Comparison of ENCODE assay signal across 30 cellular contexts in the genomic region with DNA sequence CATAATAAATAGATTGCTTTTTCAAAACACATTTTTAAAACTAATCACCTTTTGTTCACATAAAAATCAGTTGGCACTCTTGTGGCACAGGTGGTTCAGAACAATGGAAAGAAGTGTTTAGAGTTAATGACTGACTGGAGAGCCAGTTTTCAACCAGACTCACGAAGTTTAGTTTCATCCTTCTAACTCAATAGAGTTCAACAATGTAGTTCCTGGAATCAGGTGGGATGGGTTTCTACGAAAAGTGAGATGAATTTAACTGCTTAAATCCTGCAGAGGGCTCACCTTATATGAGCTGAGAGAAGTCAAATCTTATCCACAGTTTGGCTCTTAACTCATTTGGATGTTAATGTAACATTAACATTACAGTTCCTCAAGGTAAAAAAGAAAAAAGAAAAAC.
A peak's percentile ranks its signal among the peaks of the same experiment; 100 is the strongest.
DNase-seq lines count a peak whose midpoint lies in the region; ATAC-seq and TF ChIP-seq lines count a peak whose summit lies in the region.
"Had no signal": no experiment of that assay in that cellular context is flagged by ENCODE, and none has a peak within 500 bp of the region (broad histone marks: within the 10 kb centered on the region; RNA-seq: fewer than 3 reads in every experiment).

No MANE protein-coding gene starts in this region.

- H3K36me3 Mint-ChIP-seq in activated CD8-positive, alpha-beta memory T cell treated with anti-CD3 and anti-CD28 coated beads, Interleukin-2, amount 10 ng/mL, durations not matched to agents 7 days and 5 days: peaks cover 15% of the 10 kb centered on the region
- H3K36me3 Mint-ChIP-seq in activated CD8-positive, alpha-beta T cell treated with anti-CD3 and anti-CD28 coated beads, Interleukin-2, amount 10 ng/mL, durations not matched to agents 7 days and 5 days (ENCODE audit: low read depth): peaks cover 23% of the 10 kb centered on the region
- H3K36me3 Mint-ChIP-seq: CD4-positive, alpha-beta memory T cell had no signal

- H3K27ac Mint-ChIP-seq in activated CD8-positive, alpha-beta memory T cell treated with anti-CD3 and anti-CD28 coated beads, Interleukin-2, amount 10 ng/mL, durations not matched to agents 7 days and 5 days: peak overlapping the region; percentile 54
- H3K27ac Mint-ChIP-seq in activated CD8-positive, alpha-beta T cell treated with anti-CD3 and anti-CD28 coated beads, Interleukin-2, amount 10 ng/mL, durations not matched to agents 7 days and 5 days: peak overlapping the region; percentile 32
- H3K27ac Mint-ChIP-seq: B cell; CD4-positive, alpha-beta memory T cell had no signal

- no peak overlapping the region for H3K4me3 Mint-ChIP-seq in activated CD8-positive, alpha-beta memory T cell treated with anti-CD3 and anti-CD28 coated beads, Interleukin-2, amount 10 ng/mL, durations not matched to agents 7 days and 5 days
- H3K4me3 Mint-ChIP-seq in activated CD8-positive, alpha-beta T cell treated with anti-CD3 and anti-CD28 coated beads, Interleukin-2, amount 10 ng/mL, durations not matched to agents 7 days and 5 days: no peak overlapping the region
- H3K4me3 Mint-ChIP-seq: B cell; CD4-positive, alpha-beta memory T cell had no signal

- DNase-seq in activated CD8-positive, alpha-beta memory T cell treated with anti-CD3 and anti-CD28 coated beads, Interleukin-2, amount 10 ng/mL, durations not matched to agents 7 days and 5 days: no peak
- DNase-seq in activated CD8-positive, alpha-beta memory T cell treated with anti-CD3 and anti-CD28 coated beads, Interleukin-2, amount 50 U/mL, for 48 hours: no peak
- peak; percentile 26 for DNase-seq in activated CD8-positive, alpha-beta T cell treated with anti-CD3 and anti-CD28 coated beads, Interleukin-2, amount 10 ng/mL, durations not matched to agents 7 days and 5 days
- no peak for DNase-seq in osteoblast (ENCODE audit: insufficient read length, low spot score, missing footprints)
- DNase-seq in coronary artery (ENCODE audit: low spot score): no peak
- DNase-seq: activated CD4-positive, alpha-beta T cell treated with anti-CD3 and anti-CD28 coated beads, Interleukin-2, amount 50 U/mL, for 1 hour; activated effector memory CD4-positive, alpha-beta T cell treated with Interleukin-2 at 50 U/mL for 16 hours; caudate nucleus; CD4-positive, alpha-beta memory T cell; cortex of kidney; effector memory CD4-positive, alpha-beta T cell; EL; erythroblast; GM23248; IMR-90; left ventricle myocardium inferior; naive thymus-derived CD4-positive, alpha-beta T cell; NCI-H1694; NCI-H446; NCI-H748 treated with DMSO at 0.1 percent for 48 hours; psoas muscle; Right ventricle myocardium superior; sigmoid colon; stimulated activated CD4-positive, alpha-beta T cell treated with anti-CD3 and anti-CD28 coated beads, Interleukin-4, amount 100 ng/mL, for 1 hour; transverse colon had no signal

- TF ChIP-seq CTCF in osteoblast (IDR thresholded peaks at IDR 0.05; ENCODE audit: extremely low read depth, low read depth, low read length) (no peak), coronary artery (IDR thresholded peaks at IDR 0.05) (no peak)

- H3K79me2 ChIP-seq in osteoblast (ENCODE audit: insufficient read depth, low read length): peaks cover 57% of the 10 kb centered on the region

- H3K9me3 ChIP-seq in osteoblast (ENCODE audit: low read depth, low read length): no peaks in the 10 kb centered on the region
- H3K9me3 ChIP-seq: left ventricle myocardium inferior, psoas muscle, sigmoid colon, transverse colon had no signal

- CTCF ChIA-PET in activated CD8-positive, alpha-beta memory T cell treated with anti-CD3 and anti-CD28 coated beads, Interleukin-2, amount 10 ng/mL, durations not matched to agents 7 days and 5 days (lab: Charles Lee): interaction anchor here (1.2 to 2.0 kb wide), 3 partner anchors 10 to 136 kb away, joined by 3 to 13 read pairs (median 3); no protein-coding TSS in a partner anchor
- CTCF ChIA-PET in activated CD8-positive, alpha-beta T cell treated with anti-CD3 and anti-CD28 coated beads, Interleukin-2, amount 10 ng/mL, durations not matched to agents 7 days and 5 days (lab: Charles Lee): interaction anchor here (1.0 to 2.6 kb wide), 8 partner anchors 9 to 188 kb away, joined by 3 to 18 read pairs (median 4); no protein-coding TSS in a partner anchor

- no peak overlapping the region for H3K4me3 ChIP-seq in osteoblast (ENCODE audit: insufficient read depth, low read length)
- H3K4me3 ChIP-seq in coronary artery: no peak overlapping the region
- H3K4me3 ChIP-seq: GM23248, left ventricle myocardium inferior, psoas muscle, sigmoid colon, transverse colon had no signal

- H4K20me1 ChIP-seq in osteoblast (ENCODE audit: insufficient read depth, low read length): no peaks in the 10 kb centered on the region

- ATAC-seq in activated CD8-positive, alpha-beta memory T cell treated with anti-CD3 and anti-CD28 coated beads, Interleukin-2, amount 10 ng/mL, durations not matched to agents 7 days and 5 days: peak; percentile 47
- ATAC-seq in GM18909 (IDR thresholded peaks at IDR 0.05; ENCODE audit: poor library complexity, unreplicated experiment) (peak; percentile 42), GM19023 (IDR thresholded peaks at IDR 0.05; ENCODE audit: unreplicated experiment) (no peak), GM21381 (IDR thresholded peaks at IDR 0.05; ENCODE audit: unreplicated experiment) (no peak)
- ATAC-seq in activated CD8-positive, alpha-beta T cell treated with anti-CD3 and anti-CD28 coated beads, Interleukin-2, amount 10 ng/mL, durations not matched to agents 7 days and 5 days: peak; percentile 53
- ATAC-seq: naive thymus-derived CD4-positive, alpha-beta T cell; Panc1; psoas muscle had no signal

- H3K4me2 ChIP-seq in osteoblast (ENCODE audit: insufficient read depth, low read length): no peak overlapping the region

- peaks cover 6% of the 10 kb centered on the region for H3K27me3 Mint-ChIP-seq in activated CD8-positive, alpha-beta memory T cell treated with anti-CD3 and anti-CD28 coated beads, Interleukin-2, amount 10 ng/mL, durations not matched to agents 7 days and 5 days
- no peaks in the 10 kb centered on the region for H3K27me3 Mint-ChIP-seq in activated CD8-positive, alpha-beta T cell treated with anti-CD3 and anti-CD28 coated beads, Interleukin-2, amount 10 ng/mL, durations not matched to agents 7 days and 5 days (ENCODE audit: low read depth)

- H3K36me3 ChIP-seq in osteoblast (ENCODE audit: insufficient read depth, low read length): peaks cover 86% of the 10 kb centered on the region
- H3K36me3 ChIP-seq: transverse colon had no signal

- no peaks in the 10 kb centered on the region for H3K9me3 Mint-ChIP-seq in activated CD8-positive, alpha-beta memory T cell treated with anti-CD3 and anti-CD28 coated beads, Interleukin-2, amount 10 ng/mL, durations not matched to agents 7 days and 5 days (ENCODE audit: low read depth)
- peaks cover 8% of the 10 kb centered on the region for H3K9me3 Mint-ChIP-seq in activated CD8-positive, alpha-beta T cell treated with anti-CD3 and anti-CD28 coated beads, Interleukin-2, amount 10 ng/mL, durations not matched to agents 7 days and 5 days (ENCODE audit: insufficient read depth)

- peaks cover 47% of the 10 kb centered on the region for H3K4me1 ChIP-seq in osteoblast (ENCODE audit: insufficient read depth, low read length)
- H3K4me1 ChIP-seq: transverse colon had no signal

- H3K4me1 Mint-ChIP-seq in activated CD8-positive, alpha-beta memory T cell treated with anti-CD3 and anti-CD28 coated beads, Interleukin-2, amount 10 ng/mL, durations not matched to agents 7 days and 5 days: peaks cover 35% of the 10 kb centered on the region
- peaks cover 37% of the 10 kb centered on the region for H3K4me1 Mint-ChIP-seq in activated CD8-positive, alpha-beta T cell treated with anti-CD3 and anti-CD28 coated beads, Interleukin-2, amount 10 ng/mL, durations not matched to agents 7 days and 5 days (ENCODE audit: low read depth)
- H3K4me1 Mint-ChIP-seq: B cell had no signal

- H3K27me3 ChIP-seq in osteoblast (ENCODE audit: insufficient read depth, low read length): no peaks in the 10 kb centered on the region
- H3K27me3 ChIP-seq: sigmoid colon, transverse colon had no signal

- H2AFZ ChIP-seq in osteoblast (ENCODE audit: low read length): no peak overlapping the region
- H2AFZ ChIP-seq: GM23248 had no signal

- POLR2A ChIA-PET in activated CD8-positive, alpha-beta T cell treated with anti-CD3 and anti-CD28 coated beads, Interleukin-2, amount 10 ng/mL, durations not matched to agents 7 days and 5 days (lab: Charles Lee): no interaction called here

- peak overlapping the region; percentile 80 for H3K27ac ChIP-seq in osteoblast (ENCODE audit: low read depth, low read length)
- H3K27ac ChIP-seq in coronary artery: no peak overlapping the region
- H3K27ac ChIP-seq: GM23248, left ventricle myocardium inferior, sigmoid colon, transverse colon had no signal

Comparison
In these comparisons a context has a peak if more than half of its experiments do, and no peak if none do; other contexts are left out.
1. ATAC-seq: peak in activated CD8-positive, alpha-beta memory T cell treated with anti-CD3 and anti-CD28 coated beads, Interleukin-2, amount 10 ng/mL, durations not matched to agents 7 days and 5 days (single experiment), GM18909 (single experiment) and activated CD8-positive, alpha-beta T cell treated with anti-CD3 and anti-CD28 coated beads, Interleukin-2, amount 10 ng/mL, durations not matched to agents 7 days and 5 days (single experiment); none in GM19023 (single experiment) and GM21381 (single experiment).